Comparison of ENCODE assay signal across 8 cellular contexts in the genomic region with DNA sequence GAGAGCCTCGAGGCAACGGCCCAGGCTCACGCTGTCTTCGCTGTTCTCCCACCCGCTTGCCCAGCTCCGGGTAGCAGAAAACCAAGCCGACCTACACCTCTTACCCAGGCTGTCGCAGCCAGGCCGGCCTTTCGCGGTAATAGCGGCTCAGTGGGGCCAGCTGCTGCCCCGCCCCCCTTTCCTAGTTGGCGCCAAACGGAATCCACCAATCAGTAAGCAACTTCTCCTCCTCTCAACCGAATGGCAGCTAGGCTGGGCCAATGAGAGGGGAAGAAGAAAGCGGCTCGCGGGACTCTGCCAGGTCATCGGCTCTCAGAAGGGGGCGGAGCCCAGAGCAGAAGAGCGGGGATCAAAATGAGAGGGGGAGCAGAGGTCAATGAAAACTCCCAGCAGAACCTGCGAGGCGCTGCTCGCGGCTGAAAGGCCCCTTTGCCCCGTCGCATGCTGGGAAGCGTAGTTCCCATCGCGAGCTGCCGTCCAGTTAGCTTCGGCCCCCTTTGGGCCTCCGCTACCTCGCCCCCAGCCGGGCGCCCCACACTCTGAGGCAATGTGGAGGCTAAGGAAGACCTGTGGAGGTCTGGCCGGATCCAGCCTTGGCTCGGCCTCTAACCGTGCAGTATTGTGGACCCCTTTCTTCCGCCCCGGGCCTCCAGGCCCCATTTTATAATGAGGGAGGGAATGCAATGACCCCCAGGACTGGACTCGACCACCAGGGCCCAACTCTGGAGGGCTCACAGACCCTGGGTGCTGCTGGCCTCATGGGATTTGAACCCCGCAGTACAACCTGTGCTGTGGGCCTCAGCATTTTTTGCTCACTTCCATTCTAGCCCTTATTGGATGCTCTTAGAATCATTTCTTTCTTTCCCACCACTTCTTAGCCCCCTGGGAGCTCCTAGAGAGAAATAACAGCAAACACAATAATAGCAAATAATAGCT. TPM values are rescaled to one million over a fixed set of nuclear protein-coding genes. Genes with fewer than 3 reads are reported as not detected.
A peak's percentile ranks its signal among the peaks of the same experiment; 100 is the strongest.
DNase-seq lines count a peak whose midpoint lies in the region; ATAC-seq, FAIRE-seq and TF ChIP-seq lines count a peak whose summit lies in the region.

A gene (minus strand): TSS at position 152 of the 936 bp plus-strand sequence. CDS start 470 bp downstream, outside the sequence.

- POLR2A ChIA-PET in OCI-LY7 (lab: Charles Lee): interaction anchor here (0.5 to 3.2 kb wide), 10 partner anchors 10 to 531 kb away, joined by 3 to 15 read pairs (median 4); a partner anchor contains a TSS
- POLR2A ChIA-PET in endothelial cell of umbilical vein (lab: Charles Lee): interaction anchor here (0.6 kb wide), 1 partner anchor 56 kb away, joined by 3 read pairs; no protein-coding TSS in a partner anchor

- no peak for TF ChIP-seq CTCF in D721Med (IDR thresholded peaks at IDR 0.05; ENCODE audit: insufficient read depth, missing control alignments)
- TF ChIP-seq CTCF in OCI-LY7 (conservative IDR thresholded peaks at IDR 0.05; ENCODE audit: low read length): no peak
- no peak for TF ChIP-seq CTCF in endothelial cell of umbilical vein (IDR thresholded peaks at IDR 0.05; ENCODE audit: extremely low read depth in 1 of 2, insufficient read depth in 1 of 2, low read depth in 1 of 2, low read length in 2 of 2)

- no peaks in the 10 kb centered on the region for H3K27me3 ChIP-seq in endothelial cell of umbilical vein (ENCODE audit: control insufficient read depth in 2 of 2, insufficient read depth in 2 of 2, low read length in 2 of 2)

- peak within 1 kb of the TSS; percentile 89 for H2AFZ ChIP-seq in OCI-LY7 (ENCODE audit: low read length)
- peak within 1 kb of the TSS; percentile 81 for H2AFZ ChIP-seq in endothelial cell of umbilical vein (ENCODE audit: low read depth, low read length)

- TF ChIP-seq POLR2A in endothelial cell of umbilical vein (IDR thresholded peaks at IDR 0.05; ENCODE audit: low read depth, low read length): peak; percentile 38

- dilution Hi-C loops in endothelial cell of umbilical vein (cut with MboI; ENCODE audit: extremely low pct_ligation_motif_present, low sequenced_read_pairs): no loop called here

- no peaks in the 10 kb centered on the region for H3K9me1 ChIP-seq in endothelial cell of umbilical vein (replicated peaks; ENCODE audit: control insufficient read depth, extremely low read depth, insufficient read depth, low read length)

- peak within 1 kb of the TSS; percentile 87 for H3K27ac ChIP-seq in OCI-LY7 (ENCODE audit: low read depth, low read length, poor library complexity, severe bottlenecking)
- H3K27ac ChIP-seq in endothelial cell of umbilical vein (ENCODE audit: insufficient read depth, low read depth, low read length): peak within 1 kb of the TSS; percentile 34

- FAIRE-seq in D721Med (lab: Jason Lieb, UNC) (no peak), endothelial cell of umbilical vein (lab: Jason Lieb, UNC) (peak; percentile 98)

- intact Hi-C loops in OCI-LY7 (cut with micrococcal nuclease; ENCODE audit: unreplicated experiment): loop anchor here (1.0 to 2.0 kb wide), 4 partner anchors 35 to 112 kb away; a partner anchor contains a TSS
- intact Hi-C loops in endothelial cell of umbilical vein (cut with micrococcal nuclease): loop anchor here (1.0 kb wide), 1 partner anchor 447 kb away; a partner anchor contains a TSS

- H3K36me3 ChIP-seq in OCI-LY7 (ENCODE audit: insufficient read depth, low read length) (peaks cover 42% of the 10 kb centered on the region), endothelial cell of umbilical vein (ENCODE audit: control insufficient read depth in 2 of 2, extremely low read depth in 1 of 2, insufficient read depth in 2 of 2, low read length in 2 of 2) (peaks cover 2 to 8% of the 10 kb centered on the region in 2 experiments)

- BruUV-seq in OCI-LY7 (replicated peaks; lab: Mats Ljungman, UMichigan): TSS peak; percentile 57
- BruUV-seq in endothelial cell of umbilical vein (replicated peaks; lab: Mats Ljungman, UMichigan): TSS peak; percentile 19

- peaks cover 34% of the 10 kb centered on the region for H3K4me1 ChIP-seq in OCI-LY7 (ENCODE audit: insufficient read depth, low read length, poor library complexity, severe bottlenecking)
- H3K4me1 ChIP-seq in endothelial cell of umbilical vein (ENCODE audit: control insufficient read depth, extremely low read depth, insufficient read depth, low read length): peaks cover 5% of the 10 kb centered on the region

- H4K20me1 ChIP-seq in OCI-LY7 (ENCODE audit: insufficient read depth, low read length) (peaks cover 13% of the 10 kb centered on the region; the same call in 1 of the 2 replicates), endothelial cell of umbilical vein (replicated peaks; ENCODE audit: control insufficient read depth, extremely low read depth, insufficient read depth, low read length) (no peaks in the 10 kb centered on the region)

- peak within 1 kb of the TSS; percentile 65 for H3K9ac ChIP-seq in endothelial cell of umbilical vein (replicated peaks; ENCODE audit: extremely low read depth, insufficient read depth, low read length)

- no peaks in the 10 kb centered on the region for H3K9me2 ChIP-seq in OCI-LY7 (ENCODE audit: insufficient read depth, low read length)

- ATAC-seq in GM21526 (IDR thresholded peaks at IDR 0.05; ENCODE audit: low FRiP score, unreplicated experiment): peak; percentile 89

- CTCF ChIA-PET in OCI-LY7 (lab: Charles Lee; ENCODE audit: unreplicated experiment): interaction anchor here (0.6 to 0.8 kb wide), 2 partner anchors 248 to 1227 kb away, joined by 3 to 4 read pairs; no protein-coding TSS in a partner anchor
- CTCF ChIA-PET in endothelial cell of umbilical vein (lab: Charles Lee): interaction anchor here (1.1 to 3.0 kb wide), 4 partner anchors 31 to 248 kb away, joined by 3 to 30 read pairs (median 4); no protein-coding TSS in a partner anchor

- H3K9me3 ChIP-seq in OCI-LY7 (ENCODE audit: low read length): no peaks in the 10 kb centered on the region
- no peaks in the 10 kb centered on the region for H3K9me3 ChIP-seq in endothelial cell of umbilical vein (replicated peaks; ENCODE audit: control insufficient read depth, insufficient read depth, low read length)

- peak within 1 kb of the TSS; percentile 91 for H3K4me2 ChIP-seq in OCI-LY7 (ENCODE audit: low read length)
- H3K4me2 ChIP-seq in endothelial cell of umbilical vein (ENCODE audit: insufficient read depth, low read length): peak within 1 kb of the TSS; percentile 84

- H3K79me2 ChIP-seq in OCI-LY7 (ENCODE audit: insufficient read depth, low read depth, low read length): peaks cover 45% of the 10 kb centered on the region
- H3K79me2 ChIP-seq in endothelial cell of umbilical vein (ENCODE audit: control insufficient read depth, insufficient read depth, low read length): peaks cover 40% of the 10 kb centered on the region

- H3K4me3 ChIP-seq in OCI-LY7 (ENCODE audit: low read depth, low read length, poor library complexity, severe bottlenecking) (peak within 1 kb of the TSS; percentile 95), endothelial cell of umbilical vein (replicated peaks in 1 of 3; ENCODE audit: insufficient read depth in 1 of 3, low read depth in 1 of 3, low read length in 3 of 3) (peak within 1 kb of the TSS; percentile 68 to 85 (median 72))

- DNase-seq in D721Med (ENCODE audit: insufficient read length, low spot score) (peak; percentile 83), HuH-7.5 (ENCODE audit: low spot score) (peak; percentile 96), OCI-LY7 (ENCODE audit: low spot score) (peak; percentile 100), activated T-cell treated with anti-CD3 and anti-CD28 coated beads for 1 hour (ENCODE audit: low read depth) (peak; percentile 84), endothelial cell of umbilical vein (ENCODE audit: low read depth, low spot score) (peak; percentile 99), midbrain (lab: John Stamatoyannopoulos, UW) (peak; percentile 97)
- peak; percentile 83 to 86 for DNase-seq in stimulated activated CD8-positive, alpha-beta memory T cell treated with anti-CD3 and anti-CD28 coated beads, Interleukin-2, amount 100 ng/mL, for 1 hour (ENCODE audit: low read depth in 2 of 2)

TF ChIP-seq in endothelial cell of umbilical vein, 7 proteins besides CTCF, POLR2A, EP300 and RAD21:
- TF ChIP-seq MYC (IDR thresholded peaks at IDR 0.05; ENCODE audit: low read depth, low read length): no peak
- no peak for TF ChIP-seq FOS (IDR thresholded peaks at IDR 0.05; ENCODE audit: borderline replicate concordance, insufficient read depth, low read length)
- no peak for TF ChIP-seq EZH2 (IDR thresholded peaks at IDR 0.05; ENCODE audit: borderline replicate concordance, low read depth, low read length, severe bottlenecking)
- TF ChIP-seq JUN (IDR thresholded peaks at IDR 0.05; ENCODE audit: borderline replicate concordance, insufficient read depth, insufficient read length, low read depth): no peak
- no peak for TF ChIP-seq GATA2 (IDR thresholded peaks at IDR 0.05; ENCODE audit: insufficient read depth, insufficient read length, low read depth, low read length)
- TF ChIP-seq, protein P1, sequence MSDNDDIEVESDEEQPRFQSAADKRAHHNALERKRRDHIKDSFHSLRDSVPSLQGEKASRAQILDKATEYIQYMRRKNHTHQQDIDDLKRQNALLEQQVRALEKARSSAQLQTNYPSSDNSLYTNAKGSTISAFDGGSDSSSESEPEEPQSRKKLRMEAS (IDR thresholded peaks at IDR 0.05; ENCODE audit: insufficient read depth, insufficient read length): no peak
- TF ChIP-seq POLR2AphosphoS5 (IDR thresholded peaks at IDR 0.05; ENCODE audit: insufficient read depth, low read depth, low read length): no peak

RNA-seq across cellular contexts. Expression of the gene that starts here (rescaled TPM):
- 74.5 and 83.4 TPM in 2 replicates for total RNA-seq in OCI-LY7 (2014; rRNA removed; shearing (Covaris generic))
- total RNA-seq in OCI-LY7 (2022) (72.9 and 75.4 TPM in 2 replicates), endothelial cell of umbilical vein (18.4 and 19.0 TPM in 2 replicates)
- 5.0 and 5.5 TPM in 2 replicates for polyA plus RNA-seq in endothelial cell of umbilical vein
- polyA plus RNA-seq in endothelial cell of umbilical vein (2011; cell fraction: cytosol; rRNA removed): 7.0 and 8.7 TPM in 2 replicates
- 7.5 and 9.4 TPM in 2 replicates for polyA plus RNA-seq in endothelial cell of umbilical vein (2011; cell fraction: nucleus; rRNA removed)
- polyA plus RNA-seq in endothelial cell of umbilical vein (2012): 8.1 and 10.4 TPM in 2 replicates
- 11.2 and 13.4 TPM in 2 replicates for polyA minus RNA-seq in endothelial cell of umbilical vein
- 32.9 TPM for polyA minus RNA-seq in endothelial cell of umbilical vein (2011; cell fraction: cytosol; rRNA and poly(A)+ RNA removed)
- 6.9 and 9.2 TPM in 2 replicates for polyA minus RNA-seq in endothelial cell of umbilical vein (2011; cell fraction: nucleus; rRNA and poly(A)+ RNA removed)

Comparison
In these comparisons a context has a peak if more than half of its experiments do, and no peak if none do; other contexts are left out.
1. Peak in every context shown above with its lines: DNase-seq, ATAC-seq, H3K4me3 ChIP-seq and H3K27ac ChIP-seq.